ENCODE assay signal across 22 cellular contexts in the genomic region with DNA sequence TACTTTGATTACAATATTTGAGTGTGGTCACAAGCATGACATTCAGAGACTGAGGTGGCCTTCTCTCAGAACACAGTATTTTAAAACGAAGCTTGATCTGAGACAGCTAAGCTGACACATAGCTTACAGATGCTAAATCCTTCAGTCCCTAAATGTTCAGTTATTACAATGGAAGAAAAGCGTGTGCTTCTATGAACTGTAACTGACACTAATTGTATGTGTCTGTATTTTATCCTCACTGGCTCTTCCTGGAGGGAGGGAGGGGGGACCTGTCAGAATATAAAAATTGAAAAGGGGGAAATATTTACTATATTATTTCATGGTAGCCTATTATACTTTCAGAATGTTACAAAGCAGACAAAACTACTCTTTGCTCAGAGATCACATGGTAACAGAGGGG.
"Had no signal": no experiment of that assay in that cellular context is flagged by ENCODE, and none has a peak within 500 bp of the region (broad histone marks: within the 10 kb centered on the region; RNA-seq: fewer than 3 reads in every experiment).

No MANE protein-coding gene starts in this region.

- DNase-seq: colonic mucosa; cortex of kidney; effector CD8-positive, alpha-beta T cell; effector memory CD8-positive, alpha-beta T cell; endodermal cell; erythroblast; esophagus squamous epithelium; foreskin fibroblast; foreskin melanocyte; gastrocnemius medialis; glutamatergic neuron; head of caudate nucleus; heart right ventricle; hippocampal formation; left cardiac atrium; left lung; left ventricle myocardium superior; lower lobe of right lung; mesenchymal stem cell; mucosa of descending colon; naive B cell had no signal

- ATAC-seq: effector memory CD8-positive, alpha-beta T cell; esophagus mucosa; gastrocnemius medialis; heart right ventricle; left cardiac atrium; left lung; left ventricle myocardium superior; lower lobe of right lung; mucosa of descending colon had no signal
